In genomic region chr18:10057401-10057800, GRCh38 we compare ENCODE assay signal across 16 cellular contexts.
A peak's percentile ranks its signal among the peaks of the same experiment; 100 is the strongest.
DNase-seq lines count a peak whose midpoint lies in the region; ATAC-seq, FAIRE-seq and TF ChIP-seq lines count a peak whose summit lies in the region.
"Had no signal": no experiment of that assay in that cellular context is flagged by ENCODE, and none has a peak within 500 bp of the region (broad histone marks: within the 10 kb centered on the region; RNA-seq: fewer than 3 reads in every experiment).

No MANE protein-coding gene starts in this region.

- TF ChIP-seq POLR2A in GM12892 (IDR thresholded peaks at IDR 0.05; ENCODE audit: low read depth, low read length) = no peak

- H3K9me3 ChIP-seq in hepatocyte (ENCODE audit: low read depth) = no peaks in the 10 kb centered on the region
- H3K9me3 ChIP-seq: BE2C had no signal

- H3K9me2 ChIP-seq in hepatocyte (replicated peaks; ENCODE audit: insufficient read depth) = no peaks in the 10 kb centered on the region

- H3K27ac ChIP-seq in hepatocyte = peak overlapping the region; percentile 82
- H3K27ac ChIP-seq in skin epidermis = peak overlapping the region in 17 of 21 experiments; percentile 20 to 88 (median 64)

- H3K4me2 ChIP-seq in hepatocyte = no peak overlapping the region

- no peak for ATAC-seq in GM18498 (IDR thresholded peaks at IDR 0.05; ENCODE audit: unreplicated experiment)
- ATAC-seq: T-cell had no signal

- H3K79me2 ChIP-seq in hepatocyte = no peaks in the 10 kb centered on the region

- H3K27me3 ChIP-seq in hepatocyte = no peaks in the 10 kb centered on the region
- H3K27me3 ChIP-seq: BE2C had no signal

- no peak for TF ChIP-seq CTCF in hepatocyte (IDR thresholded peaks at IDR 0.05; ENCODE audit: poor library complexity)

- no peaks in the 10 kb centered on the region for H4K20me1 ChIP-seq in hepatocyte (ENCODE audit: insufficient read depth, poor library complexity, severe bottlenecking)

- peak; percentile 86 for DNase-seq in CD1c-positive myeloid dendritic cell (ENCODE audit: extremely low spot score)
- DNase-seq in SIG-M5 (lab: John Stamatoyannopoulos, UW) = peak; percentile 33
- no peak for DNase-seq in hepatocyte (ENCODE audit: low spot score)
- no peak for DNase-seq in GM12892 (ENCODE audit: insufficient read length)
- no peak for DNase-seq in effector CD8-positive, alpha-beta T cell (lab: John Stamatoyannopoulos, UW)
- DNase-seq in HT-29 (ENCODE audit: low spot score) = no peak
- DNase-seq: activated CD4-positive, alpha-beta T cell treated with anti-CD3 and anti-CD28 coated beads, Interleukin-2, amount 50 U/mL, for 48 hours; activated effector memory CD4-positive, alpha-beta T cell treated with Interleukin-2 at 50 U/mL for 16 hours; BE2C; immature natural killer cell; NCI-H1694 treated with DMSO at 0.1 percent for 48 hours; NCI-H774; T-cell had no signal

- H3K4me1 ChIP-seq in hepatocyte (ENCODE audit: insufficient read depth) = peaks cover 46% of the 10 kb centered on the region
- H3K4me1 ChIP-seq: BE2C had no signal

- WGBS in hepatocyte (ENCODE audit: low lambda C conversion rate, missing lambda C conversion rate) = 86% methylated on average over 3 of the region's 3 CpGs

- H2AFZ ChIP-seq in hepatocyte = no peak overlapping the region

- FAIRE-seq in GM12892 (lab: Jason Lieb, UNC) = no peak
- FAIRE-seq: GM18507 had no signal

- no peaks in the 10 kb centered on the region for H3K36me3 ChIP-seq in hepatocyte (replicated peaks; ENCODE audit: insufficient read depth, low read depth)
- H3K36me3 ChIP-seq: BE2C had no signal

- H3K4me3 ChIP-seq in hepatocyte (no peak overlapping the region), skin epidermis (no peak overlapping the region)

Comparison
In these comparisons a context has a peak if more than half of its experiments do, and no peak if none do; other contexts are left out.
1. DNase-seq: peak in CD1c-positive myeloid dendritic cell (single experiment) and SIG-M5 (single experiment); none in hepatocyte (single experiment), GM12892 (single experiment), effector CD8-positive, alpha-beta T cell (single experiment) and HT-29 (single experiment).